In genomic region chr9:92634712-92635605, GRCh38 we compare ENCODE assay signal across 8 cellular contexts. TPM values are rescaled to one million over a fixed set of nuclear protein-coding genes. Genes with fewer than 3 reads are reported as not detected.
DNase-seq lines count a peak whose midpoint lies in the region; ATAC-seq and TF ChIP-seq lines count a peak whose summit lies in the region.

No MANE protein-coding gene starts in this region.

- no peak overlapping the region for H3K18ac ChIP-seq in neuronal stem cell (ENCODE audit: low read length)

- peaks cover 28 to 71% of the 10 kb centered on the region in 2 donors for H3K36me3 ChIP-seq in neuronal stem cell (replicated peaks in 1 of 2; ENCODE audit: control insufficient read depth in 2 of 2, insufficient read depth in 2 of 2, low read length in 2 of 2)
- H3K36me3 ChIP-seq in suprapubic skin = peaks cover 89% of the 10 kb centered on the region

- ATAC-seq in activated T-helper 17 cell treated with anti-CD3 and anti-CD28 coated beads, Interleukin-2, amount 50 U/mL, for 72 hours (replicated peaks) = peak; percentile 48
- no peak for ATAC-seq in GM21717 (IDR thresholded peaks at IDR 0.05; ENCODE audit: unreplicated experiment)

- TF ChIP-seq POLR2A in suprapubic skin (IDR thresholded peaks at IDR 0.05) = no peak

- H3K4me1 ChIP-seq in neuronal stem cell (ENCODE audit: control insufficient read depth in 2 of 2, insufficient read depth in 1 of 2, low read depth in 1 of 2, low read length in 2 of 2) (no peaks in the 10 kb centered on the region), suprapubic skin (peaks cover 22% of the 10 kb centered on the region)

- H2BK5ac ChIP-seq in neuronal stem cell (ENCODE audit: low read length) = no peak overlapping the region

- H2BK15ac ChIP-seq in neuronal stem cell (ENCODE audit: low read length) = no peak overlapping the region

- no peak overlapping the region for H3K14ac ChIP-seq in neuronal stem cell (ENCODE audit: low read length)

- no peak overlapping the region for H2AK5ac ChIP-seq in neuronal stem cell (ENCODE audit: low read depth, low read length)

- H3K27ac ChIP-seq in neuronal stem cell (replicated peaks; ENCODE audit: low read length) = no peak overlapping the region
- H3K27ac ChIP-seq in suprapubic skin = no peak overlapping the region

- H3K9me3 ChIP-seq in neuronal stem cell (replicated peaks in 1 of 2; ENCODE audit: control insufficient read depth in 2 of 2, insufficient read depth in 1 of 2, low read depth in 1 of 2, low read length in 2 of 2) (no peaks in the 10 kb centered on the region), suprapubic skin (no peaks in the 10 kb centered on the region)

- H2AFZ ChIP-seq in neuronal stem cell (ENCODE audit: low read length) = peak overlapping the region; percentile 26

- H2BK12ac ChIP-seq in neuronal stem cell (ENCODE audit: low read length) = no peak overlapping the region

- no peak overlapping the region for H3K4me3 Mint-ChIP-seq in activated T-helper 17 cell treated with anti-CD3 and anti-CD28 coated beads, Interleukin-2, amount 50 U/mL, for 72 hours

- H3K4me1 Mint-ChIP-seq in activated T-helper 17 cell treated with anti-CD3 and anti-CD28 coated beads, Interleukin-2, amount 50 U/mL, for 72 hours = no peaks in the 10 kb centered on the region

- no peak for TF ChIP-seq EP300 in suprapubic skin (IDR thresholded peaks at IDR 0.05)

- H3K4me2 ChIP-seq in neuronal stem cell (ENCODE audit: insufficient read depth, low read length, poor library complexity, severe bottlenecking) = no peak overlapping the region

- WGBS in neuronal stem cell (ENCODE audit: extremely low coverage in 2 of 2, insufficient read length in 2 of 2, insufficient replicate concordance in 1 of 2), 2 donors = no CpG with 5 or more reads among the region's 35 CpGs
- 67% methylated on average over 33 of the region's 35 CpGs for WGBS in suprapubic skin

- H3K4ac ChIP-seq in neuronal stem cell (ENCODE audit: low read length) = no peak overlapping the region

- H4K8ac ChIP-seq in neuronal stem cell (ENCODE audit: low read depth, low read length) = no peak overlapping the region

- H3K27me3 Mint-ChIP-seq in activated T-helper 17 cell treated with anti-CD3 and anti-CD28 coated beads, Interleukin-2, amount 50 U/mL, for 72 hours = no peaks in the 10 kb centered on the region

- no peak overlapping the region for H4K91ac ChIP-seq in neuronal stem cell (ENCODE audit: low read depth, low read length, poor library complexity)

- TF ChIP-seq CTCF in foreskin fibroblast (IDR thresholded peaks at IDR 0.05; ENCODE audit: low read depth, low read length) (peak; percentile 95), suprapubic skin (IDR thresholded peaks at IDR 0.05) (peak; percentile 64 to 89)

- H3K9ac ChIP-seq in neuronal stem cell (ENCODE audit: low read depth, low read length, poor library complexity) = peak overlapping the region; percentile 36

- H3K27me3 ChIP-seq in neuronal stem cell (ENCODE audit: control insufficient read depth in 3 of 3, insufficient read depth in 3 of 3, low read depth in 1 of 3, low read length in 3 of 3) (no peaks in the 10 kb centered on the region), suprapubic skin (no peaks in the 10 kb centered on the region)

- peak; percentile 69 for DNase-seq in EL
- peak; percentile 61 for DNase-seq in HK-2 (ENCODE audit: unreplicated experiment)
- DNase-seq in RPMI7951 (ENCODE audit: low read depth) = peak; percentile 47
- DNase-seq in foreskin fibroblast = peak; percentile 64 to 91
- DNase-seq in neuronal stem cell (ENCODE audit: low spot score) = peak; percentile 79
- peak in 1 of 2 donors; percentile 82 for DNase-seq in suprapubic skin (ENCODE audit: low spot score in 2 of 2)

- H3K9me3 Mint-ChIP-seq in activated T-helper 17 cell treated with anti-CD3 and anti-CD28 coated beads, Interleukin-2, amount 50 U/mL, for 72 hours = no peaks in the 10 kb centered on the region

- H3K23ac ChIP-seq in neuronal stem cell (ENCODE audit: low read depth, low read length, poor library complexity) = no peak overlapping the region

- no peaks in the 10 kb centered on the region for H3K79me1 ChIP-seq in neuronal stem cell (ENCODE audit: low read depth, low read length)

- peaks cover 98% of the 10 kb centered on the region for H3K36me3 Mint-ChIP-seq in activated T-helper 17 cell treated with anti-CD3 and anti-CD28 coated beads, Interleukin-2, amount 50 U/mL, for 72 hours (ENCODE audit: low read depth)

- H3K4me3 ChIP-seq in foreskin fibroblast (ENCODE audit: low read depth in 1 of 2, low read length in 2 of 2) (no peak overlapping the region), neuronal stem cell (ENCODE audit: low read length in 2 of 2) (no peak overlapping the region), suprapubic skin (no peak overlapping the region)

- no peak overlapping the region for H3K27ac Mint-ChIP-seq in activated T-helper 17 cell treated with anti-CD3 and anti-CD28 coated beads, Interleukin-2, amount 50 U/mL, for 72 hours

- no peak overlapping the region for H2BK120ac ChIP-seq in neuronal stem cell (ENCODE audit: low read depth, low read length)

RNA-seq across cellular contexts. Expression of gene IPPK, which starts 35.0 kb away (rescaled TPM):
- total RNA-seq in RPMI7951 (2014; rRNA removed; shearing (Covaris generic)) = 5.4 and 7.6 TPM in 2 replicates
- 10 to 100 TPM; 15.1 to 18.1 TPM for total RNA-seq in activated T-helper 17 cell treated with anti-CD3 and anti-CD28 coated beads, Interleukin-2, amount 50 U/mL, for 72 hours
- polyA plus RNA-seq in neuronal stem cell (2013, experiment 1 of 2) = 4.8 TPM
- 4.2 TPM for polyA plus RNA-seq in neuronal stem cell (2013, experiment 2 of 2)
- 10 to 100 TPM; 45.0 to 53.6 (median 50.0) TPM for total RNA-seq in suprapubic skin
